In genomic region chr3:40170395-40170794, GRCh38 we compare ENCODE assay signal across 11 cellular contexts.
DNase-seq lines count a peak whose midpoint lies in the region; ATAC-seq and TF ChIP-seq lines count a peak whose summit lies in the region.
"Had no signal": no experiment of that assay in that cellular context is flagged by ENCODE, and none has a peak within 500 bp of the region (broad histone marks: within the 10 kb centered on the region; RNA-seq: fewer than 3 reads in every experiment).

No MANE protein-coding gene starts in this region.

- ATAC-seq in GM19324 (IDR thresholded peaks at IDR 0.05; ENCODE audit: low FRiP score, unreplicated experiment) (peak; percentile 91), HG02798 (IDR thresholded peaks at IDR 0.05; ENCODE audit: poor library complexity, unreplicated experiment) (peak; percentile 94), HG03565 (IDR thresholded peaks at IDR 0.05; ENCODE audit: unreplicated experiment) (peak; percentile 97)

- peak; percentile 42 for DNase-seq in GM10266 (ENCODE audit: extremely low spot score)
- no peak for DNase-seq in NCI-H1436 (lab: John Stamatoyannopoulos, UW)
- no peak for DNase-seq in SHP77 (lab: John Stamatoyannopoulos, UW)
- DNase-seq in NCI-H510A treated with DMSO at 0.1 percent for 48 hours (lab: John Stamatoyannopoulos, UW) = no peak
- no peak for DNase-seq in AG20443 (ENCODE audit: low spot score)
- DNase-seq: aorta, kidney, ovary had no signal

- TF ChIP-seq CTCF in GM10266 (IDR thresholded peaks at IDR 0.05; ENCODE audit: control insufficient read depth, insufficient read depth, low read depth, missing control alignments) = no peak
